In the genomic region with DNA sequence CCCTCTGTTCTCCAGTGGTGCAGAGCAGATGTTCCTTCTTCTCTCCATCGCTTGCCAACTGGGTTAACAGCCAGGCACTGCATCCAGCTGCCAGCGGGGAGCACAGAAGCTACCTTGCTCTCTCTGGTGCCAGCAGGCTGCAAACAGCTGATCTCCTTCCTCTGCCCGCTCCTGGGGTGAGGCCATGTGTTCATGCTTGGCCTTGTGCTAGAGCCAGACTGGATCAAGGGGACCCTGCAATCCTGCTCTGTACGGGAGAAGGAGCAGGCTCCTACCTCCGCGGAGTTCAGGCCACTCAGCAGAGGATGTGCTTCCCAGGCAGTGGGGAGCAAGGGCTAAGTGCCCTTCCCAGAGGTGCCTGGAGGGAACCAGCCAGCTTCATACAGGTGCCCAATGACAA, we compare ENCODE assay signal across 22 cellular contexts. TPM values are rescaled to one million over a fixed set of nuclear protein-coding genes. Genes with fewer than 3 reads are reported as not detected.
"Had no signal": no experiment of that assay in that cellular context is flagged by ENCODE, and none has a peak within 500 bp of the region (broad histone marks: within the 10 kb centered on the region; RNA-seq: fewer than 3 reads in every experiment).

No MANE protein-coding gene starts in this region.

- H3K27ac Mint-ChIP-seq: activated naive CD4-positive, alpha-beta T cell treated with anti-CD3 and anti-CD28 coated beads, Interleukin-2, amount 50 U/mL, for 72 hours; activated T-cell treated with anti-CD3 and anti-CD28 coated beads, Interleukin-2, amount 50 U/mL, for 72 hours; naive B cell; stimulated activated memory B cell treated with anti-CD40 and anti-IgM and Interleukin-4, amounts not matched to agents 10 μg/mL and 1 μg/mL and 100 μg/mL, for 72 hours had no signal

- ATAC-seq: activated naive CD4-positive, alpha-beta T cell treated with anti-CD3 and anti-CD28 coated beads, Interleukin-2, amount 50 U/mL, for 72 hours; activated T-cell treated with anti-CD3 and anti-CD28 coated beads, Interleukin-2, amount 50 U/mL, for 72 hours; foreskin keratinocyte; left lung; pancreas; right lobe of liver; stimulated activated memory B cell treated with anti-CD40 and anti-IgM and Interleukin-4, amounts not matched to agents 10 μg/mL and 1 μg/mL and 100 μg/mL, for 72 hours had no signal

- H3K4me3 Mint-ChIP-seq: activated T-cell treated with anti-CD3 and anti-CD28 coated beads, Interleukin-2, amount 50 U/mL, for 72 hours; naive B cell; stimulated activated memory B cell treated with anti-CD40 and anti-IgM and Interleukin-4, amounts not matched to agents 10 μg/mL and 1 μg/mL and 100 μg/mL, for 72 hours had no signal

- H3K36me3 ChIP-seq: cardiac muscle cell, left lung, neutrophil, pancreas, right lobe of liver had no signal

- H3K27ac ChIP-seq: cardiac muscle cell, foreskin keratinocyte, left lung, neutrophil, pancreas, right lobe of liver, thoracic aorta, upper lobe of left lung, VCaP had no signal

- H3K36me3 Mint-ChIP-seq: stimulated activated memory B cell treated with anti-CD40 and anti-IgM and Interleukin-4, amounts not matched to agents 10 μg/mL and 1 μg/mL and 100 μg/mL, for 72 hours had no signal

- H3K4me3 ChIP-seq: cardiac muscle cell, left lung, pancreas, right lobe of liver, thoracic aorta, upper lobe of left lung had no signal

- H3K9me3 ChIP-seq: neutrophil, pancreas, right lobe of liver, thoracic aorta had no signal

- H3K4me1 ChIP-seq: foreskin keratinocyte, pancreas, right lobe of liver had no signal

- DNase-seq: activated CD4-positive, alpha-beta T cell treated with anti-CD3 and anti-CD28 coated beads, Interleukin-2, amount 50 U/mL, for 1 hour; activated CD4-positive, CD25-positive, alpha-beta regulatory T cell treated with anti-CD3 and anti-CD28 coated beads, Interleukin-2, amount 50 U/mL, for 72 hours; activated CD8-positive, alpha-beta memory T cell treated with anti-CD3 and anti-CD28 coated beads, Interleukin-2, amount 50 U/mL, for 48 hours; activated gamma-delta T cell treated with Interleukin-2 at 50 U/mL for 16 hours; activated T-cell treated with anti-CD3 and anti-CD28 coated beads, Interleukin-2, amount 50 U/mL, for 72 hours; foreskin keratinocyte; hippocampal formation; islet precursor cell; left lung; mammary epithelial cell; naive B cell; right lobe of liver; stimulated activated CD4-positive, alpha-beta T cell treated with anti-CD3 and anti-CD28 coated beads, Interleukin-4, amount 100 ng/mL, for 4 hours; T-helper 2 cell; upper lobe of left lung had no signal

- H3K27me3 ChIP-seq: cardiac muscle cell, foreskin keratinocyte, left lung, pancreas, right lobe of liver, upper lobe of left lung had no signal

RNA-seq across cellular contexts. Expression of gene C1QTNF1, which starts 26.6 kb away (rescaled TPM):
- total RNA-seq: activated naive CD4-positive, alpha-beta T cell treated with anti-CD3 and anti-CD28 coated beads, Interleukin-2, amount 50 U/mL, for 72 hours had no signal
